ENCODE assay signal across 1 cellular context in the genomic region with DNA sequence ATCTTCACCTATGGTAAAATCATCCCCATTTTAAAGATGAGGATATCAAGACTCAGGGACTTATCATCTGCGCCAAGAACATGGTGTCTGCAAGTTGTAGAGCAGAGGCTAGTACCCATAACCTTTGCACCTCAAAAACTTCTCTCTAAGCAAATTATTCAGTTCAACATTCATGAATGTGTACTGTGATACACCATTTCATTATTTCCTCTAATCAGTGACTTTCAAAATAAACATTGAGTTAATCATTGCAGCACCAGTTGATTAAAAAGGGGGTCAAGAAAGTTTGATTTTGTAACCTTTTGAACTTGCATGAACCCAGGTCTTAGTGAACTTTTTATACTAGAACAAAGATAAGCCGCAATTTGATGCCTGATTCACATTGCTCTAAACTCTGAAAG.
TF ChIP-seq lines count a peak whose summit lies in the region.

No MANE protein-coding gene starts in this region.

TF ChIP-seq in HepG2, 621 proteins besides CTCF, POLR2A, EP300 and RAD21 (continued from another document):
- TF ChIP-seq SMARCE1 (IDR thresholded peaks at IDR 0.05; ENCODE audit: borderline replicate concordance) (no peak), CAMTA2 (CRISPR knock-in tag; IDR thresholded peaks at IDR 0.05; ENCODE audit: borderline replicate concordance) (no peak), HIVEP1 (CRISPR knock-in tag; IDR thresholded peaks at IDR 0.05) (no peak), ZNF629 (CRISPR knock-in tag; conservative IDR thresholded peaks at IDR 0.05) (peak; percentile 58), HES4 (CRISPR knock-in tag; IDR thresholded peaks at IDR 0.05; ENCODE audit: borderline replicate concordance) (no peak), NKX3-1 (CRISPR knock-in tag; IDR thresholded peaks at IDR 0.05) (no peak), ZNF3 (CRISPR knock-in tag; IDR thresholded peaks at IDR 0.05) (no peak), SIX1 (CRISPR knock-in tag; IDR thresholded peaks at IDR 0.05; ENCODE audit: borderline replicate concordance) (no peak), ZBTB21 (CRISPR knock-in tag; IDR thresholded peaks at IDR 0.05) (no peak), JUN (CRISPR knock-in tag; IDR thresholded peaks at IDR 0.05) (no peak), ZGPAT (CRISPR knock-in tag; IDR thresholded peaks at IDR 0.05) (no peak), CSRNP2 (CRISPR knock-in tag; conservative IDR thresholded peaks at IDR 0.05; ENCODE audit: low read depth) (no peak)
- TF ChIP-seq, protein P1, sequence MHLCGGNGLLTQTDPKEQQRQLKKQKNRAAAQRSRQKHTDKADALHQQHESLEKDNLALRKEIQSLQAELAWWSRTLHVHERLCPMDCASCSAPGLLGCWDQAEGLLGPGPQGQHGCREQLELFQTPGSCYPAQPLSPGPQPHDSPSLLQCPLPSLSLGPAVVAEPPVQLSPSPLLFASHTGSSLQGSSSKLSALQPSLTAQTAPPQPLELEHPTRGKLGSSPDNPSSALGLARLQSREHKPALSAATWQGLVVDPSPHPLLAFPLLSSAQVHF (CRISPR knock-in tag; IDR thresholded peaks at IDR 0.05) = no peak
